Comparison of ENCODE assay signal across 13 cellular contexts in the genomic region with DNA sequence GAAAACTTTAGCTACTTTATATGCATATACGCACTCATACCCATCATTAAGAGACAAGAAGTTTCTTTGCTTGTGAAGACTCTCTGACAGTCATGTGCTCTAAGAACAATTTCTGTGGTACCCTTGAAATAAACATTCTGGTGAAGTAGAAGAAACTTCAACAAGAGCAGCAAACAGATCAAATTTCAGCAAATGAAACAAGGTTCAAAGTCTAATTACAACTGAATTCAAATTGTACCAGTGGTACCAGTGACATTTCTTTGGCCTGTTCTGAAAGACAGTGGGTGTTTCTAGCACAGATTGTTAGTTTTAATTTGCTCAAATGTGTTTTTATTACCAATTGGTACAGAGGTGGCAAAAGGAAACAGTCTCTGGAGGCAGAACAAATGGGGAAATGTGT.
"Had no signal": no experiment of that assay in that cellular context is flagged by ENCODE, and none has a peak within 500 bp of the region (broad histone marks: within the 10 kb centered on the region; RNA-seq: fewer than 3 reads in every experiment).

No MANE protein-coding gene starts in this region.

- DNase-seq: activated CD4-positive, alpha-beta memory T cell treated with anti-CD3 and anti-CD28 coated beads, Interleukin-2, amount 10 ng/mL, durations not matched to agents 7 days and 5 days; activated CD8-positive, alpha-beta memory T cell treated with anti-CD3 and anti-CD28 coated beads, Interleukin-2, amount 50 U/mL, for 48 hours; caudate nucleus; cortex of kidney; effector CD8-positive, alpha-beta T cell; posterior cingulate gyrus; right cardiac atrium; T-cell; T1000; transverse colon had no signal

- H3K9me3 Mint-ChIP-seq: activated CD4-positive, alpha-beta memory T cell treated with anti-CD3 and anti-CD28 coated beads, Interleukin-2, amount 10 ng/mL, durations not matched to agents 7 days and 5 days; mesothelial cell of epicardium had no signal

- ATAC-seq: gastroesophageal sphincter; right cardiac atrium; stimulated activated memory B cell treated with anti-CD40 and anti-IgM and Interleukin-4, amounts not matched to agents 10 μg/mL and 1 μg/mL and 100 μg/mL, for 72 hours; T-cell had no signal

- H3K4me1 Mint-ChIP-seq: activated CD4-positive, alpha-beta memory T cell treated with anti-CD3 and anti-CD28 coated beads, Interleukin-2, amount 10 ng/mL, durations not matched to agents 7 days and 5 days; mesothelial cell of epicardium; T-cell had no signal

- H3K4me3 Mint-ChIP-seq: activated CD4-positive, alpha-beta memory T cell treated with anti-CD3 and anti-CD28 coated beads, Interleukin-2, amount 10 ng/mL, durations not matched to agents 7 days and 5 days; mesothelial cell of epicardium; stimulated activated memory B cell treated with anti-CD40 and anti-IgM and Interleukin-4, amounts not matched to agents 10 μg/mL and 1 μg/mL and 100 μg/mL, for 72 hours; T-cell had no signal

- H3K36me3 Mint-ChIP-seq: mesothelial cell of epicardium; stimulated activated memory B cell treated with anti-CD40 and anti-IgM and Interleukin-4, amounts not matched to agents 10 μg/mL and 1 μg/mL and 100 μg/mL, for 72 hours; T-cell had no signal

- H3K27ac Mint-ChIP-seq: activated CD4-positive, alpha-beta memory T cell treated with anti-CD3 and anti-CD28 coated beads, Interleukin-2, amount 10 ng/mL, durations not matched to agents 7 days and 5 days; mesothelial cell of epicardium; stimulated activated memory B cell treated with anti-CD40 and anti-IgM and Interleukin-4, amounts not matched to agents 10 μg/mL and 1 μg/mL and 100 μg/mL, for 72 hours; T-cell had no signal

- H3K27me3 Mint-ChIP-seq: activated CD4-positive, alpha-beta memory T cell treated with anti-CD3 and anti-CD28 coated beads, Interleukin-2, amount 10 ng/mL, durations not matched to agents 7 days and 5 days; stimulated activated memory B cell treated with anti-CD40 and anti-IgM and Interleukin-4, amounts not matched to agents 10 μg/mL and 1 μg/mL and 100 μg/mL, for 72 hours; T-cell had no signal
